13 cellular contexts compared by ENCODE assay signal in the genomic region with DNA sequence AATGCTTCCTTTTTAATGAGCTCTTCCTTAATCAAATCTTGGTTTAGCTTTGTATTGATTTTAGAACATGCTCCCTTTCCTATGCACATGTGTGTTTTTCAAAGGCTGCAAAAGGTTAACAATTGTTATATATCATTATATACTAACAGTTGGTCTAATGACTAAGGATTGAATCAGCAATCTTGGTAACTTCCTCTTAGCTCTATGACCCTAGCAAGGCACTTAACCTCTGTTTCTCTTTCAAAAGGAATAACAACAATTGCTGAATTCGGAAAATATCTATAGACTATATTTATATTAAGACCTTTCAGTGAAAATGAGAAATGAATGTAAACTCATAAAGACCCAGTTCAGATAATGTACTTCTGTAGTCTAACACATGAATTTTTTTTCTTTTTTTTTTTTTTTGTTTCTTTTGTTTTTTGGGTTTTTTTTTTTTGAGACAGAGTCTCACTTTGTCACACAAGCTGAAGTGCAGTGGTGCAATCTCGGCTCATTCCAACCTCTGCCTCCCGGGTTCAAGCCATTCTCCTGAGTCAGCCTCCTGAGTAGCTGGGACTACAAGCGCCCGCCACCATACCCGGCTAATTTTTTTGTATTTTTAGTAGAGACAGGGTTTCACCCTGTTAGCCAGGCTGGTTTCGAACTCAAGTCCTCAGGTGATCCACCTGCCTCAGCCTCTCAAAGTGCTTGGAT. TPM values are rescaled to one million over a fixed set of nuclear protein-coding genes. Genes with fewer than 3 reads are reported as not detected.
DNase-seq lines count a peak whose midpoint lies in the region; ATAC-seq and TF ChIP-seq lines count a peak whose summit lies in the region.
"Had no signal": no experiment of that assay in that cellular context is flagged by ENCODE, and none has a peak within 500 bp of the region (broad histone marks: within the 10 kb centered on the region; RNA-seq: fewer than 3 reads in every experiment).

No MANE protein-coding gene starts in this region.

- no peak overlapping the region for H3K4me3 ChIP-seq in fibroblast of pulmonary artery (replicated peaks; ENCODE audit: low read depth, low read length)
- no peak overlapping the region for H3K4me3 ChIP-seq in esophagus squamous epithelium
- no peak overlapping the region for H3K4me3 ChIP-seq in lower lobe of right lung
- H3K4me3 ChIP-seq: BLaER1 treated with 17β-estradiol and CSF1 and Interleukin-3, amounts not matched to agents 10 nM and 100 nM had no signal

- CTCF ChIA-PET in RWPE1 (lab: Yijun Ruan, JAX): interaction anchor here (0.6 to 0.7 kb wide), 2 partner anchors 106 to 148 kb away, joined by 3 to 5 read pairs; no protein-coding TSS in a partner anchor

- no peaks in the 10 kb centered on the region for H3K9me3 ChIP-seq in esophagus squamous epithelium
- H3K9me3 ChIP-seq in lower lobe of right lung: no peaks in the 10 kb centered on the region

- peak overlapping the region; percentile 79 for H3K27ac ChIP-seq in RWPE1
- peak overlapping the region in 1 of 4 donors; percentile 22 for H3K27ac ChIP-seq in esophagus squamous epithelium
- H3K27ac ChIP-seq in lower lobe of right lung: no peak overlapping the region
- H3K27ac ChIP-seq: VCaP had no signal

- ATAC-seq in lower lobe of right lung: no peak
- ATAC-seq: sciatic nerve had no signal

- no peak for TF ChIP-seq CTCF in RWPE1 (conservative IDR thresholded peaks at IDR 0.05; ENCODE audit: low read depth)
- TF ChIP-seq CTCF in fibroblast of pulmonary artery (IDR thresholded peaks at IDR 0.05; ENCODE audit: low read length, missing control alignments): no peak
- TF ChIP-seq CTCF in esophagus squamous epithelium (IDR thresholded peaks at IDR 0.05): no peak
- TF ChIP-seq CTCF in lower lobe of right lung (IDR thresholded peaks at IDR 0.05): no peak

- no peak for TF ChIP-seq POLR2A in esophagus squamous epithelium (IDR thresholded peaks at IDR 0.05)

- DNase-seq in AG08395 (ENCODE audit: low spot score) (peak; percentile 40), HS-5 (ENCODE audit: low read depth) (peak; percentile 88), RWPE1 (ENCODE audit: low spot score) (peak; percentile 81), fibroblast of pulmonary artery (ENCODE audit: low read depth) (peak; percentile 46), esophagus squamous epithelium (lab: John Stamatoyannopoulos, UW) (no peak), amygdala (lab: John Stamatoyannopoulos, UW) (no peak), SHP77 treated with DMSO at 0.1 percent for 48 hours (lab: John Stamatoyannopoulos, UW) (no peak), lower lobe of right lung (no peak)
- DNase-seq: H7, NCI-H1417 had no signal

- H3K36me3 ChIP-seq in esophagus squamous epithelium: no peaks in the 10 kb centered on the region
- H3K36me3 ChIP-seq in lower lobe of right lung: no peaks in the 10 kb centered on the region
- H3K36me3 ChIP-seq: BLaER1 treated with 17β-estradiol and CSF1 and Interleukin-3, amounts not matched to agents 10 nM and 100 nM had no signal

- intact Hi-C loops in esophagus squamous epithelium (cut with DNase I) (no loop called here), lower lobe of right lung (cut with DNase I) (no loop called here)

- 68 to 69% methylated on average over 7 of the region's 7 CpGs for WGBS in esophagus squamous epithelium, 2 donors

- POLR2A ChIA-PET in RWPE1 (lab: Yijun Ruan, JAX; ENCODE audit: low non-redundant PET): interaction anchor here (0.6 kb wide), 1 partner anchor 84 kb away, joined by 5 read pairs; no protein-coding TSS in a partner anchor

- H3K27me3 ChIP-seq in esophagus squamous epithelium (no peaks in the 10 kb centered on the region), lower lobe of right lung (ENCODE audit: low read depth) (no peaks in the 10 kb centered on the region)
- H3K27me3 ChIP-seq: BLaER1 treated with 17β-estradiol and CSF1 and Interleukin-3, amounts not matched to agents 10 nM and 100 nM had no signal

- H3K4me1 ChIP-seq in esophagus squamous epithelium (peaks cover 0 to 7% (median 0%) of the 10 kb centered on the region in 3 donors), lower lobe of right lung (no peaks in the 10 kb centered on the region)

RNA-seq across cellular contexts. Expression of gene HOXA1, which starts 48.8 kb away (rescaled TPM):
- 1 to 10 TPM; 1.6 to 2.5 (median 2.2) TPM for total RNA-seq in esophagus squamous epithelium
- 0.77 TPM for total RNA-seq in lower lobe of right lung

RNA-seq across cellular contexts. Expression of gene HOXA2, which starts 55.5 kb away (rescaled TPM):
- total RNA-seq in esophagus squamous epithelium (1 to 10 TPM in 3 of 4 donors, under 1 TPM in 1; 0.27 to 3.6 (median 1.5) TPM), lower lobe of right lung (1.5 TPM)
- total RNA-seq: H7 had no signal

Comparison
In these comparisons a context has a peak if more than half of its experiments do, and no peak if none do; other contexts are left out.
1. DNase-seq: peak in AG08395 (single experiment), HS-5 (single experiment), RWPE1 (single experiment) and fibroblast of pulmonary artery (single experiment); none in esophagus squamous epithelium (single experiment), amygdala (0 of 56), SHP77 treated with DMSO at 0.1 percent for 48 hours (single experiment) and lower lobe of right lung (single experiment).